19 cellular contexts compared by ENCODE assay signal in genomic region chr3:193389335-193389734, GRCh38. TPM values are rescaled to one million over a fixed set of nuclear protein-coding genes. Genes with fewer than 3 reads are reported as not detected.
"Had no signal": no experiment of that assay in that cellular context is flagged by ENCODE, and none has a peak within 500 bp of the region (broad histone marks: within the 10 kb centered on the region; RNA-seq: fewer than 3 reads in every experiment).

No MANE protein-coding gene starts in this region.

- DNase-seq: activated CD4-positive, alpha-beta T cell treated with anti-CD3 and anti-CD28 coated beads for 36 hours; activated CD8-positive, alpha-beta memory T cell treated with anti-CD3 and anti-CD28 coated beads for 24 hours; activated naive CD4-positive, alpha-beta T cell treated with Interleukin-2 at 50 U/mL for 16 hours; activated naive CD8-positive, alpha-beta T cell treated with anti-CD3 and anti-CD28 coated beads, Interleukin-2, amount 50 U/mL, for 24 hours; dorsolateral prefrontal cortex; foreskin melanocyte; heart right ventricle; left cardiac atrium; lower lobe of right lung; midbrain; naive B cell; retina; stimulated activated CD4-positive, alpha-beta T cell treated with anti-CD3 and anti-CD28 coated beads, Interleukin-4, amount 100 ng/mL, for 1 hour; stimulated activated CD8-positive, alpha-beta memory T cell treated with anti-CD3 and anti-CD28 coated beads, Interleukin-4, amount 100 ng/mL, for 48 hours had no signal

- H3K27me3 ChIP-seq: ascending aorta had no signal

- H3K79me2 ChIP-seq: parathyroid adenoma had no signal

- ATAC-seq: activated CD4-positive, alpha-beta T cell treated with anti-CD3 and anti-CD28 coated beads for 36 hours; activated naive CD8-positive, alpha-beta T cell treated with anti-CD3 and anti-CD28 coated beads, Interleukin-2, amount 50 U/mL, for 24 hours; heart right ventricle; left cardiac atrium; lower lobe of right lung had no signal

- H3K4me1 ChIP-seq: ascending aorta, heart right ventricle, lower lobe of right lung, parathyroid adenoma had no signal

- H3K9me3 ChIP-seq: ascending aorta, heart right ventricle, lower lobe of right lung, thoracic aorta had no signal

- H3K9ac ChIP-seq: parathyroid adenoma had no signal

- H3K4me3 ChIP-seq: ascending aorta, dorsolateral prefrontal cortex, heart right ventricle, lower lobe of right lung, thoracic aorta had no signal

- H3K36me3 ChIP-seq: ascending aorta, heart right ventricle, lower lobe of right lung, thoracic aorta had no signal

- H2AFZ ChIP-seq: parathyroid adenoma had no signal

- H3K27ac ChIP-seq: ascending aorta, dorsolateral prefrontal cortex, heart right ventricle, lower lobe of right lung, parathyroid adenoma, thoracic aorta, VCaP had no signal

RNA-seq across cellular contexts. Expression of gene ATP13A5, which starts 10.8 kb away (rescaled TPM):
- polyA plus RNA-seq: urinary bladder had no signal
